8 cellular contexts compared by ENCODE assay signal in the genomic region with DNA sequence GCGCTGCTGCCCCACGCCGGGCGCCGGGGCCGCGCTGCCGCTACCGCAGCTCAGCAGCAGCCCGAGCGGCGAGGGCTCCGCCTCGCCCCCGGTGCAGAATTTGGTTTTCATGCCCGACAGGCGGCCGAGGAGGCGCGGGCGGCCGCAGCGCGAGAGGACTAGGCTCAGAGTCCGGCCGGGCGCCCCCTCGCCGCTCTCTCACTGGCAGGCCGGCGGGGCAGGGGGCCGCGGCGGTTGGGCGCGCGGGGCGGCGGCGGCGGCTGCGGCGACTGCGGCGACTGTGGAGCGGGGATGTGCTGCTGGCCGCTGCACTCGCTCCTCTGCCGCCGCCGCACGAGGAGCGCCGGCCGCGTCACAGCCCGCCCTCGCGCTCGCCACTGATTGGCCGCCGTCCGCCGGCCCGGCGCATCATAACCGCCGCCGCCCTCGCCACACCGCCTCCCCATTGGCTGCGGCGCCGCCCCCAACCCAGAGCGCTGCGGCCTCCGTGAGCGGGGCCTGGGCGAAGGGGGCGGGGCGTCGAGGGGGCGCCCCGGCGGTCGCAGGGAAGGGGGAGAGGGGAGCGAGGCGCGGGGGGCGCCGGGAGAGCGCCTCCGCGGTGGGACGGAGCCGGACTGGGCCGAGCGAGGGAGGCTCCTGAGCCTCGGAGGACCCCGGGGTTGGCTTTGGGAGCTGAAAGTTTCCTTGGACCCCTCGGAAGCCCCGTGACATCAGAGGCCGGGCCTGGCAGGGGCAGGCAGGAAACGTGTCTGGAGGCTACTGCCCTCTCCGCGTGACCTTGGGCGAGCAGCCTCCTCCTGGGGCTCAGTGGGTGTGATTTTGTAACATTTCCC. TPM values are rescaled to one million over a fixed set of nuclear protein-coding genes. Genes with fewer than 3 reads are reported as not detected.
DNase-seq lines count a peak whose midpoint lies in the region; ATAC-seq and TF ChIP-seq lines count a peak whose summit lies in the region.

CHKA (minus strand) TSS at position 322 of the 833 bp plus-strand sequence; CDS start at position 111, 211 bp downstream.

- H3K9me3 Mint-ChIP-seq in activated CD4-positive, alpha-beta memory T cell treated with anti-CD3 and anti-CD28 coated beads for 36 hours: no peaks in the 10 kb centered on the region

- H3K4me1 ChIP-seq in right lobe of liver: peaks cover 0 to 48% (median 22%) of the 10 kb centered on the region in 4 donors

- H3K9me3 ChIP-seq in right lobe of liver: no peaks in the 10 kb centered on the region

- WGBS in right lobe of liver (ENCODE audit: insufficient coverage, low coverage, low lambda C conversion rate, missing lambda C conversion rate): 0% methylated on average over 15 of the region's 107 CpGs

- peaks cover 2% of the 10 kb centered on the region for H3K36me3 Mint-ChIP-seq in activated CD4-positive, alpha-beta memory T cell treated with anti-CD3 and anti-CD28 coated beads for 36 hours

- TF ChIP-seq POLR2A in right lobe of liver (IDR thresholded peaks at IDR 0.05): peak; percentile 100

- peak in 1 of 4 donors; percentile 5 for TF ChIP-seq CTCF in right lobe of liver (IDR thresholded peaks at IDR 0.05)

- H3K4me1 Mint-ChIP-seq in activated CD4-positive, alpha-beta memory T cell treated with anti-CD3 and anti-CD28 coated beads for 36 hours (ENCODE audit: low read depth): peaks cover 6% of the 10 kb centered on the region

- no peaks in the 10 kb centered on the region for H3K27me3 ChIP-seq in right lobe of liver

- no peaks in the 10 kb centered on the region for H3K36me3 ChIP-seq in right lobe of liver

- ATAC-seq in GM19372 (IDR thresholded peaks at IDR 0.05; ENCODE audit: low read depth, unreplicated experiment) (peak; percentile 78), HG03520 (IDR thresholded peaks at IDR 0.05; ENCODE audit: unreplicated experiment) (peak; percentile 76), right lobe of liver (peak; percentile 79 to 93 (median 88))

- peak within 1 kb of the TSS; percentile 62 to 85 (median 74) for H3K4me3 ChIP-seq in right lobe of liver

- H3K27me3 Mint-ChIP-seq in activated CD4-positive, alpha-beta memory T cell treated with anti-CD3 and anti-CD28 coated beads for 36 hours: no peaks in the 10 kb centered on the region

- H3K27ac Mint-ChIP-seq in activated CD4-positive, alpha-beta memory T cell treated with anti-CD3 and anti-CD28 coated beads for 36 hours: peak within 1 kb of the TSS; percentile 28

- CTCF ChIA-PET in activated CD4-positive, alpha-beta memory T cell treated with anti-CD3 and anti-CD28 coated beads for 36 hours (lab: Charles Lee): no interaction called here

- peak within 1 kb of the TSS; percentile 96 to 100 (median 98) for H3K27ac ChIP-seq in right lobe of liver

- DNase-seq in CD1c-positive myeloid dendritic cell (ENCODE audit: extremely low spot score) (peak; percentile 97), NCI-H774 (lab: John Stamatoyannopoulos, UW) (peak; percentile 97), dermis microvascular lymphatic vessel endothelial cell (ENCODE audit: low read depth in 2 of 2) (peak; percentile 73 to 95), right lobe of liver (peak; percentile 97)
- DNase-seq in activated CD4-positive, alpha-beta memory T cell treated with anti-CD3 and anti-CD28 coated beads for 36 hours: peak; percentile 90
- DNase-seq in stimulated activated CD4-positive, alpha-beta T cell treated with anti-CD3 and anti-CD28 coated beads, Interleukin-4, amount 100 ng/mL, for 24 hours: peak; percentile 87

- intact Hi-C loops in activated CD4-positive, alpha-beta memory T cell treated with anti-CD3 and anti-CD28 coated beads for 36 hours (cut with micrococcal nuclease): loop anchor here (5.0 kb wide), 1 partner anchor 86 kb away; no protein-coding TSS in a partner anchor
- intact Hi-C loops in right lobe of liver (cut with DNase I): no loop called here

- POLR2A ChIA-PET in activated CD4-positive, alpha-beta memory T cell treated with anti-CD3 and anti-CD28 coated beads for 36 hours (lab: Charles Lee): no interaction called here

- H3K4me3 Mint-ChIP-seq in activated CD4-positive, alpha-beta memory T cell treated with anti-CD3 and anti-CD28 coated beads for 36 hours: peak within 1 kb of the TSS; percentile 72

RNA-seq across cellular contexts. Expression of gene CHKA, which starts in this region (rescaled TPM):
- 1 to 10 TPM; 6.1 to 6.6 TPM for total RNA-seq in activated CD4-positive, alpha-beta memory T cell treated with anti-CD3 and anti-CD28 coated beads for 36 hours
- total RNA-seq in dermis microvascular lymphatic vessel endothelial cell (22.0 and 37.0 TPM in 2 replicates), right lobe of liver (10 to 100 TPM; 15.1 to 35.8 (median 28.5) TPM)

Comparison
In these comparisons a context has a peak if more than half of its experiments do, and no peak if none do; other contexts are left out.
1. Peak in every context shown above with its lines: DNase-seq, ATAC-seq, H3K4me3 ChIP-seq and H3K27ac ChIP-seq.